In genomic region chr10:81414038-81414437, GRCh38 we compare ENCODE assay signal across 12 cellular contexts.
DNase-seq lines count a peak whose midpoint lies in the region; FAIRE-seq and TF ChIP-seq lines count a peak whose summit lies in the region.
"Had no signal": no experiment of that assay in that cellular context is flagged by ENCODE, and none has a peak within 500 bp of the region (broad histone marks: within the 10 kb centered on the region; RNA-seq: fewer than 3 reads in every experiment).

No MANE protein-coding gene starts in this region.

- no peaks in the 10 kb centered on the region for H3K9me3 Mint-ChIP-seq in endothelial cell (ENCODE audit: unreplicated experiment)
- no peaks in the 10 kb centered on the region for H3K9me3 Mint-ChIP-seq in nephron

- no peak for FAIRE-seq in GM12892 (lab: Jason Lieb, UNC)

- DNase-seq in DMS53 (lab: John Stamatoyannopoulos, UW): peak; percentile 73
- peak; percentile 4 to 62 for DNase-seq in NCI-H524 (lab: John Stamatoyannopoulos, UW)
- peak; percentile 49 for DNase-seq in endothelial cell (ENCODE audit: low spot score)
- no peak for DNase-seq in NCI-H748 (lab: John Stamatoyannopoulos, UW; ENCODE audit: unreplicated experiment)
- no peak for DNase-seq in activated CD8-positive, alpha-beta memory T cell treated with anti-CD3 and anti-CD28 coated beads, Interleukin-2, amount 50 U/mL, for 48 hours
- DNase-seq in NCI-H226: no peak
- no peak for DNase-seq in GM12892 (ENCODE audit: insufficient read length)
- DNase-seq: adrenal gland; CD4-positive, alpha-beta memory T cell; Karpas-422; T1000 had no signal

- H3K4me1 Mint-ChIP-seq in endothelial cell (ENCODE audit: unreplicated experiment) (no peaks in the 10 kb centered on the region), nephron (no peaks in the 10 kb centered on the region)
- H3K4me1 Mint-ChIP-seq: CD4-positive, alpha-beta memory T cell had no signal

- no peaks in the 10 kb centered on the region for H3K27me3 Mint-ChIP-seq in endothelial cell (ENCODE audit: unreplicated experiment)
- H3K27me3 Mint-ChIP-seq in nephron (ENCODE audit: low read depth): no peaks in the 10 kb centered on the region
- H3K27me3 Mint-ChIP-seq: CD4-positive, alpha-beta memory T cell had no signal

- H3K27ac Mint-ChIP-seq in endothelial cell (ENCODE audit: unreplicated experiment) (no peak overlapping the region), nephron (no peak overlapping the region)
- H3K27ac Mint-ChIP-seq: CD4-positive, alpha-beta memory T cell had no signal

- TF ChIP-seq CTCF in endothelial cell (IDR thresholded peaks at IDR 0.05; ENCODE audit: unreplicated experiment) (no peak), nephron (IDR thresholded peaks at IDR 0.05; ENCODE audit: unreplicated experiment in 3 of 3) (peak; percentile 54 to 58 (median 55))

- TF ChIP-seq POLR2A in GM12892 (IDR thresholded peaks at IDR 0.05; ENCODE audit: low read depth, low read length): no peak

- no peaks in the 10 kb centered on the region for H3K36me3 Mint-ChIP-seq in endothelial cell (ENCODE audit: low read depth, unreplicated experiment)
- no peaks in the 10 kb centered on the region for H3K36me3 Mint-ChIP-seq in nephron (ENCODE audit: low read depth)
- H3K36me3 Mint-ChIP-seq: CD4-positive, alpha-beta memory T cell had no signal

- H3K4me3 Mint-ChIP-seq in endothelial cell (ENCODE audit: unreplicated experiment) (no peak overlapping the region), nephron (no peak overlapping the region)
- H3K4me3 Mint-ChIP-seq: CD4-positive, alpha-beta memory T cell had no signal

Comparison
In these comparisons a context has a peak if more than half of its experiments do, and no peak if none do; other contexts are left out.
1. DNase-seq: peak in DMS53 (single experiment), NCI-H524 (2 of 2) and endothelial cell (single experiment); none in NCI-H748 (single experiment), activated CD8-positive, alpha-beta memory T cell treated with anti-CD3 and anti-CD28 coated beads, Interleukin-2, amount 50 U/mL, for 48 hours (single experiment), NCI-H226 (single experiment) and GM12892 (single experiment).